ENCODE assay signal across 8 cellular contexts in the genomic region with DNA sequence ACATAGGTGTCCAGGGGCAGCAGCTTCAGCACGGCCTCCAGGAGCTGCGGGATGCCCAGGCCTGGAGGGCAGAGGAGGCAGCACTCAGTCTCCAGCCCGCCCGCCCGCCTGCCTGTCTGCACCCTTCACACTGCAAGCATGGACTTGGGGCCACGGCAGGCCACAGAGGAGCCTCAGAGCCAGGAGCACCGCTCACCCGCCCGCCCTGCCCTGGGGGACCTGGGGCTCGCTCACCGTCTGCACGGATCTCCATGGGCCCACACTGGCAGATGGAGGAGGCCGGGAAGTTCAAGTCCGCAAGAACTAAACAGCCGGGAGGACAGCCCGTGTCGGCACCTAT. TPM values are rescaled to one million over a fixed set of nuclear protein-coding genes. Genes with fewer than 3 reads are reported as not detected.
DNase-seq lines count a peak whose midpoint lies in the region; ATAC-seq and TF ChIP-seq lines count a peak whose summit lies in the region.

No MANE protein-coding gene starts in this region.

- peaks cover 2% of the 10 kb centered on the region for H3K27me3 Mint-ChIP-seq in glutamatergic neuron (ENCODE audit: unreplicated experiment)

- peaks cover 6% of the 10 kb centered on the region for H3K36me3 Mint-ChIP-seq in glutamatergic neuron (ENCODE audit: unreplicated experiment)

- peak overlapping the region; percentile 76 for H3K4me3 Mint-ChIP-seq in glutamatergic neuron (ENCODE audit: unreplicated experiment)

- no peak for DNase-seq in glutamatergic neuron
- DNase-seq in skeletal muscle cell (ENCODE audit: low read depth), result no peak
- no peak for DNase-seq in effector CD8-positive, alpha-beta T cell (lab: John Stamatoyannopoulos, UW)
- no peak for DNase-seq in amygdala (lab: John Stamatoyannopoulos, UW)

- no peaks in the 10 kb centered on the region for H3K4me1 Mint-ChIP-seq in glutamatergic neuron (ENCODE audit: low read depth, unreplicated experiment)

- TF ChIP-seq CTCF in glutamatergic neuron (IDR thresholded peaks at IDR 0.05; ENCODE audit: partially characterized antibody, unreplicated experiment), result no peak

- peak overlapping the region; percentile 60 for H3K4me3 ChIP-seq in skeletal muscle cell (ENCODE audit: low read depth, low read length)

- peaks cover 3% of the 10 kb centered on the region for H3K9me3 Mint-ChIP-seq in glutamatergic neuron (ENCODE audit: unreplicated experiment)

- H3K27ac Mint-ChIP-seq in glutamatergic neuron (ENCODE audit: unreplicated experiment), result no peak overlapping the region

- ATAC-seq in GM19438 (IDR thresholded peaks at IDR 0.05; ENCODE audit: low read depth, unreplicated experiment) (peak; percentile 4), SK-N-SH treated with all-trans-retinoic acid at 6 μM for 48 hours (peak; percentile 11), HG03565 (IDR thresholded peaks at IDR 0.05; ENCODE audit: unreplicated experiment) (no peak), GM21529 (IDR thresholded peaks at IDR 0.05; ENCODE audit: unreplicated experiment) (no peak)

TF ChIP-seq in SK-N-SH treated with all-trans-retinoic acid at 6 μM for 48 hours, 23 proteins besides CTCF, POLR2A, EP300 and RAD21:
- TF ChIP-seq TOX (CRISPR knock-in tag; IDR thresholded peaks at IDR 0.05; ENCODE audit: borderline replicate concordance), result no peak
- no peak for TF ChIP-seq ARNTL (CRISPR knock-in tag; IDR thresholded peaks at IDR 0.05; ENCODE audit: borderline replicate concordance, low read depth)
- no peak for TF ChIP-seq OSR1 (CRISPR knock-in tag; IDR thresholded peaks at IDR 0.05)
- TF ChIP-seq, protein P1, sequence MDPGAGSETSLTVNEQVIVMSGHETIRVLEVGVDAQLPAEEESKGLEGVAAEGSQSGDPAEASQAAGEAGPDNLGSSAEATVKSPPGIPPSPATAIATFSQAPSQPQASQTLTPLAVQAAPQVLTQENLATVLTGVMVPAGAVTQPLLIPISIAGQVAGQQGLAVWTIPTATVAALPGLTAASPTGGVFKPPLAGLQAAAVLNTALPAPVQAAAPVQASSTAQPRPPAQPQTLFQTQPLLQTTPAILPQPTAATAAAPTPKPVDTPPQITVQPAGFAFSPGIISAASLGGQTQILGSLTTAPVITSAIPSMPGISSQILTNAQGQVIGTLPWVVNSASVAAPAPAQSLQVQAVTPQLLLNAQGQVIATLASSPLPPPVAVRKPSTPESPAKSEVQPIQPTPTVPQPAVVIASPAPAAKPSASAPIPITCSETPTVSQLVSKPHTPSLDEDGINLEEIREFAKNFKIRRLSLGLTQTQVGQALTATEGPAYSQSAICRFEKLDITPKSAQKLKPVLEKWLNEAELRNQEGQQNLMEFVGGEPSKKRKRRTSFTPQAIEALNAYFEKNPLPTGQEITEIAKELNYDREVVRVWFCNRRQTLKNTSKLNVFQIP (CRISPR knock-in tag; IDR thresholded peaks at IDR 0.05; ENCODE audit: borderline replicate concordance, low read depth), result no peak
- TF ChIP-seq ZNF8 (CRISPR knock-in tag; IDR thresholded peaks at IDR 0.05), result no peak
- TF ChIP-seq GLIS3 (CRISPR knock-in tag; IDR thresholded peaks at IDR 0.05), result no peak
- no peak for TF ChIP-seq CSDC2 (CRISPR knock-in tag; IDR thresholded peaks at IDR 0.05)
- TF ChIP-seq, protein P2, sequence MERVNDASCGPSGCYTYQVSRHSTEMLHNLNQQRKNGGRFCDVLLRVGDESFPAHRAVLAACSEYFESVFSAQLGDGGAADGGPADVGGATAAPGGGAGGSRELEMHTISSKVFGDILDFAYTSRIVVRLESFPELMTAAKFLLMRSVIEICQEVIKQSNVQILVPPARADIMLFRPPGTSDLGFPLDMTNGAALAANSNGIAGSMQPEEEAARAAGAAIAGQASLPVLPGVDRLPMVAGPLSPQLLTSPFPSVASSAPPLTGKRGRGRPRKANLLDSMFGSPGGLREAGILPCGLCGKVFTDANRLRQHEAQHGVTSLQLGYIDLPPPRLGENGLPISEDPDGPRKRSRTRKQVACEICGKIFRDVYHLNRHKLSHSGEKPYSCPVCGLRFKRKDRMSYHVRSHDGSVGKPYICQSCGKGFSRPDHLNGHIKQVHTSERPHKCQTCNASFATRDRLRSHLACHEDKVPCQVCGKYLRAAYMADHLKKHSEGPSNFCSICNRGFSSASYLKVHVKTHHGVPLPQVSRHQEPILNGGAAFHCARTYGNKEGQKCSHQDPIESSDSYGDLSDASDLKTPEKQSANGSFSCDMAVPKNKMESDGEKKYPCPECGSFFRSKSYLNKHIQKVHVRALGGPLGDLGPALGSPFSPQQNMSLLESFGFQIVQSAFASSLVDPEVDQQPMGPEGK (CRISPR knock-in tag; IDR thresholded peaks at IDR 0.05; ENCODE audit: borderline replicate concordance), result no peak

RNA-seq across cellular contexts. Expression of a gene that starts 0.9 kb away (rescaled TPM):
- 13.0 TPM for total RNA-seq in glutamatergic neuron (ENCODE audit: unreplicated experiment)

RNA-seq across cellular contexts. Expression of a gene that starts 9.8 kb away (rescaled TPM):
- not detected for total RNA-seq in glutamatergic neuron (ENCODE audit: unreplicated experiment)

RNA-seq across cellular contexts. Expression of a gene that starts 16.2 kb away (rescaled TPM):
- 64.2 TPM for total RNA-seq in glutamatergic neuron (ENCODE audit: unreplicated experiment)

RNA-seq across cellular contexts. Expression of a gene that starts 20.2 kb away (rescaled TPM):
- 19.8 TPM for total RNA-seq in glutamatergic neuron (ENCODE audit: unreplicated experiment)

RNA-seq across cellular contexts. Expression of a gene that starts 22.1 kb away (rescaled TPM):
- 12.7 TPM for total RNA-seq in glutamatergic neuron (ENCODE audit: unreplicated experiment)

Comparison
In these comparisons a context has a peak if more than half of its experiments do, and no peak if none do; other contexts are left out.
1. ATAC-seq: peak in GM19438 (single experiment) and SK-N-SH treated with all-trans-retinoic acid at 6 μM for 48 hours (single experiment); none in HG03565 (single experiment) and GM21529 (single experiment).